In the genomic region with DNA sequence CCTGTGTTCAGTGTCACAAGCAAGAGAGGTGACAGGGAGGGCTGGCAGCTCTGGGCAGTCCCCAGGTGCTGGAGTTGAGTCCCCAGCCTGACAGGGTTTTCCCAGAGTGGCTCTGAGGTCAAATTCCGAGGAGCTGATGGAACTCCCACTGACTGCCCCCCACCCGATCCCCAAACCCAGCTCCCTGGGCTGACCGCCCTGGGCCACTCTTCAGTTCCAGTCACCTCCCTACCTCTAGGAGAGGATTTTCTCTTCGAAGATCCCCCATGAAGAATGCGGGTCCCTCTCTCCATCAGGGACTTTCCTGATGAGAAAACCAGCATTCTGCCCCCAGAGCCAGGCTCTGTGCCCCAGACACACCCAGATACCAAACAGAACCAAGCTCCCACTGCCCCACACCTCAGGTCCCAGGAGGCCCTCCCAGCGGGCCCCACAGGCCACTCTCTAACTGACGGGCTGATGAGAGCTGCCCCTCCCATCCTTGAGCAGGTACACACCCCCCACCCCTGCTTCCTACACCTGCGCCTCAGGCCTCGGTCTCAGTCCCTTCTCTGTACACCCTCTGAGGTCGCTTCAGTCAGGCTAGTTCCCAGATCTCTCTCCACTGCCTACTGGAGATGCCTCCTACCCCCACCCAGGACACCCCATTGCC, we compare ENCODE assay signal across 24 cellular contexts. TPM values are rescaled to one million over a fixed set of nuclear protein-coding genes. Genes with fewer than 3 reads are reported as not detected.
DNase-seq lines count a peak whose midpoint lies in the region; ATAC-seq, FAIRE-seq and TF ChIP-seq lines count a peak whose summit lies in the region.
"Had no signal": no experiment of that assay in that cellular context is flagged by ENCODE, and none has a peak within 500 bp of the region (broad histone marks: within the 10 kb centered on the region; RNA-seq: fewer than 3 reads in every experiment).

No MANE protein-coding gene starts in this region.

- TF ChIP-seq CTCF in HEK293 (tag by site-specific recombination; IDR thresholded peaks at IDR 0.05) (no peak), bronchial epithelial cell (IDR thresholded peaks at IDR 0.05; ENCODE audit: insufficient read depth, low read length, severe bottlenecking) (no peak), lower leg skin (IDR thresholded peaks at IDR 0.05) (no peak)

- H3K27me3 ChIP-seq in bronchial epithelial cell (ENCODE audit: control insufficient read depth, insufficient read depth, low read length): no peaks in the 10 kb centered on the region

- H3K27ac Mint-ChIP-seq in activated naive CD4-positive, alpha-beta T cell treated with anti-CD3 and anti-CD28 coated beads, Interleukin-2, amount 10 ng/mL, durations not matched to agents 7 days and 5 days: peak overlapping the region; percentile 46
- H3K27ac Mint-ChIP-seq: nephron progenitor cell had no signal

- H3K4me3 ChIP-seq in HEK293 (ENCODE audit: low read depth, low read length) (no peak overlapping the region), bronchial epithelial cell (ENCODE audit: low read depth, low read length) (no peak overlapping the region), lower leg skin (ENCODE audit: low read depth, poor library complexity, severe bottlenecking) (no peak overlapping the region)
- H3K4me3 ChIP-seq: esophagus squamous epithelium, gastroesophageal sphincter had no signal

- no peaks in the 10 kb centered on the region for H3K9me3 ChIP-seq in HEK293 (ENCODE audit: control insufficient read depth, insufficient read depth, low read depth, low read length)
- H3K9me3 ChIP-seq: esophagus squamous epithelium, gastroesophageal sphincter had no signal

- ATAC-seq in GM19328 (IDR thresholded peaks at IDR 0.05; ENCODE audit: unreplicated experiment): no peak
- ATAC-seq: gastroesophageal sphincter had no signal

- CTCF ChIA-PET in activated naive CD4-positive, alpha-beta T cell treated with anti-CD3 and anti-CD28 coated beads, Interleukin-2, amount 10 ng/mL, durations not matched to agents 7 days and 5 days (lab: Charles Lee): interaction anchor here (1.0 kb wide), 1 partner anchor 17 kb away, joined by 3 read pairs; no protein-coding TSS in a partner anchor
- CTCF ChIA-PET in HEK293 (lab: Yijun Ruan, JAX): interaction anchor here (0.5 to 1.2 kb wide), 4 partner anchors 11 to 60 kb away, joined by 3 to 5 read pairs (median 4); no protein-coding TSS in a partner anchor

- peaks cover 50% of the 10 kb centered on the region for H3K27me3 Mint-ChIP-seq in activated naive CD4-positive, alpha-beta T cell treated with anti-CD3 and anti-CD28 coated beads, Interleukin-2, amount 10 ng/mL, durations not matched to agents 7 days and 5 days

- no peak overlapping the region for H3K4me3 Mint-ChIP-seq in activated naive CD4-positive, alpha-beta T cell treated with anti-CD3 and anti-CD28 coated beads, Interleukin-2, amount 10 ng/mL, durations not matched to agents 7 days and 5 days
- H3K4me3 Mint-ChIP-seq: central memory CD8-positive, alpha-beta T cell; nephron progenitor cell had no signal

- no peaks in the 10 kb centered on the region; the same call in 1 of the 2 replicates for H3K4me1 ChIP-seq in HEK293 (ENCODE audit: control insufficient read depth, insufficient read depth, low read length)
- H3K4me1 ChIP-seq: gastroesophageal sphincter had no signal

- H3K36me3 Mint-ChIP-seq in activated naive CD4-positive, alpha-beta T cell treated with anti-CD3 and anti-CD28 coated beads, Interleukin-2, amount 10 ng/mL, durations not matched to agents 7 days and 5 days: no peaks in the 10 kb centered on the region

- peak; percentile 20 for DNase-seq in activated naive CD4-positive, alpha-beta T cell treated with anti-CD3 and anti-CD28 coated beads, Interleukin-2, amount 10 ng/mL, durations not matched to agents 7 days and 5 days
- DNase-seq in activated naive CD4-positive, alpha-beta T cell (lab: John Stamatoyannopoulos, UW): no peak
- DNase-seq in bronchial epithelial cell (ENCODE audit: low read depth): no peak
- DNase-seq in stimulated activated CD8-positive, alpha-beta memory T cell treated with anti-CD3 and anti-CD28 coated beads, Interleukin-4, amount 100 ng/mL, for 48 hours: peak; percentile 23
- no peak for DNase-seq in lower leg skin (ENCODE audit: low spot score in 2 of 2)
- DNase-seq in NCI-H2029 treated with DMSO at 0.1 percent for 48 hours (lab: John Stamatoyannopoulos, UW): no peak
- DNase-seq: activated CD4-positive, alpha-beta T cell treated with anti-CD3 and anti-CD28 coated beads for 48 hours; EL; esophagus squamous epithelium; HCEC 1CT; NCI-H1436 treated with DMSO at 0.1 percent for 48 hours; NCI-H774; nephron progenitor cell; SHP77 treated with DMSO at 0.1 percent for 48 hours had no signal

- H3K27ac ChIP-seq in HEK293 (ENCODE audit: extremely low read depth, low read depth, low read length): no peak overlapping the region
- H3K27ac ChIP-seq: esophagus squamous epithelium, gastroesophageal sphincter had no signal

- POLR2A ChIA-PET in HEK293 (lab: Yijun Ruan, JAX): no interaction called here

- H3K36me3 ChIP-seq in HEK293 (ENCODE audit: control insufficient read depth in 2 of 2, insufficient read depth in 1 of 2, low read length in 2 of 2) (no peaks in the 10 kb centered on the region), bronchial epithelial cell (ENCODE audit: control insufficient read depth, insufficient read depth, low read length) (no peaks in the 10 kb centered on the region)
- H3K36me3 ChIP-seq: esophagus squamous epithelium, gastroesophageal sphincter had no signal

- intact Hi-C loops in lower leg skin (cut with DNase I; ENCODE audit: low total_unique reads): no loop called here

- peaks cover 28% of the 10 kb centered on the region for H3K4me1 Mint-ChIP-seq in activated naive CD4-positive, alpha-beta T cell treated with anti-CD3 and anti-CD28 coated beads, Interleukin-2, amount 10 ng/mL, durations not matched to agents 7 days and 5 days

- H3K9me3 Mint-ChIP-seq in activated naive CD4-positive, alpha-beta T cell treated with anti-CD3 and anti-CD28 coated beads, Interleukin-2, amount 10 ng/mL, durations not matched to agents 7 days and 5 days: no peaks in the 10 kb centered on the region
- H3K9me3 Mint-ChIP-seq: central memory CD8-positive, alpha-beta T cell; nephron progenitor cell had no signal

- FAIRE-seq in bronchial epithelial cell (lab: Jason Lieb, UNC): peak; percentile 40
- FAIRE-seq: A204.1 had no signal

- TF ChIP-seq POLR2A in lower leg skin (IDR thresholded peaks at IDR 0.05): no peak

- 51 to 57% methylated on average over 10 of the region's 10 CpGs for WGBS in lower leg skin, 2 donors

TF ChIP-seq in HEK293, 187 proteins besides CTCF, POLR2A, EP300 and RAD21:
- TF ChIP-seq ZFP69B (tag by site-specific recombination; IDR thresholded peaks at IDR 0.05) (0 out of 2 replicates have a peak, but pooled peaks have one; percentile 34), GLIS2 (tag by site-specific recombination; IDR thresholded peaks at IDR 0.05) (0 out of 2 replicates have a peak, but pooled peaks have one; percentile 17), ZNF776 (tag by site-specific recombination; IDR thresholded peaks at IDR 0.05; ENCODE audit: borderline replicate concordance) (no peak)
- TF ChIP-seq, protein P1, sequence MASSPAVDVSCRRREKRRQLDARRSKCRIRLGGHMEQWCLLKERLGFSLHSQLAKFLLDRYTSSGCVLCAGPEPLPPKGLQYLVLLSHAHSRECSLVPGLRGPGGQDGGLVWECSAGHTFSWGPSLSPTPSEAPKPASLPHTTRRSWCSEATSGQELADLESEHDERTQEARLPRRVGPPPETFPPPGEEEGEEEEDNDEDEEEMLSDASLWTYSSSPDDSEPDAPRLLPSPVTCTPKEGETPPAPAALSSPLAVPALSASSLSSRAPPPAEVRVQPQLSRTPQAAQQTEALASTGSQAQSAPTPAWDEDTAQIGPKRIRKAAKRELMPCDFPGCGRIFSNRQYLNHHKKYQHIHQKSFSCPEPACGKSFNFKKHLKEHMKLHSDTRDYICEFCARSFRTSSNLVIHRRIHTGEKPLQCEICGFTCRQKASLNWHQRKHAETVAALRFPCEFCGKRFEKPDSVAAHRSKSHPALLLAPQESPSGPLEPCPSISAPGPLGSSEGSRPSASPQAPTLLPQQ (tag by site-specific recombination; IDR thresholded peaks at IDR 0.05): 0 out of 2 replicates have a peak, but pooled peaks have one; percentile 41

RNA-seq across cellular contexts. Expression of a gene that starts 12.1 kb away (rescaled TPM):
- total RNA-seq in bronchial epithelial cell (2.6 and 6.3 TPM in 2 replicates), lower leg skin (1 to 10 TPM; 2.6 to 8.6 (median 6.7) TPM)

RNA-seq across cellular contexts. Expression of a gene that starts 26.1 kb away (rescaled TPM):
- total RNA-seq in bronchial epithelial cell (not detected in 2 replicates), lower leg skin (10 to 100 TPM in 1 of 4 donors, 1 to 10 TPM in 3; 1.4 to 13.1 (median 3.0) TPM)
- total RNA-seq: kidney epithelial cell, progenitor cell of endocrine pancreas had no signal

RNA-seq across cellular contexts. Expression of a gene that starts 43.9 kb away (rescaled TPM):
- total RNA-seq in bronchial epithelial cell (not detected in 2 replicates), lower leg skin (not detected)
- total RNA-seq: esophagus squamous epithelium, gastroesophageal sphincter, kidney epithelial cell, M059J, skeletal muscle tissue, ureter had no signal

Comparison
In these comparisons a context has a peak if more than half of its experiments do, and no peak if none do; other contexts are left out.
1. DNase-seq: peak in activated naive CD4-positive, alpha-beta T cell treated with anti-CD3 and anti-CD28 coated beads, Interleukin-2, amount 10 ng/mL, durations not matched to agents 7 days and 5 days (single experiment) and stimulated activated CD8-positive, alpha-beta memory T cell treated with anti-CD3 and anti-CD28 coated beads, Interleukin-4, amount 100 ng/mL, for 48 hours (single experiment); none in activated naive CD4-positive, alpha-beta T cell (0 of 4), bronchial epithelial cell (single experiment), lower leg skin (0 of 2) and NCI-H2029 treated with DMSO at 0.1 percent for 48 hours (single experiment).